1 cellular context compared by ENCODE assay signal in the genomic region with DNA sequence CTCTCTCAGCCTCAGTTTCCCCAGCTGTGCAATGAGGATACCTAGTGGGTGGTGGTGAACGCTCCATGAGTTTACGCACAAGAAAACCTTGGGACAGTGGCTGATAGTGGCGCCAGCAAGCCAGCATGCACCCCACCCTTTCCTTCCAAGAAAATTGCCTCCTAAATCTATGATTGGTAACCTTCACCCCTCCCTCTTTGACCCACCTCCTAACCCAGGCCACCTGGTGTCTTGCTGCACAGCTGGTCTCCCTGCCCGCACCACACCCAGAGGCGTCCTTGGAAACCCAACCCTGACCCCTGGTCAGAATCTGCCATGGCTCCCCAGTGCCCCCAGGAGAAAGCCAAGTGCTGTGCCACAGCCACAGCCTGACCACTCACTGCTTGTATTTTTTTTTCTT.
TF ChIP-seq lines count a peak whose summit lies in the region.

No MANE protein-coding gene starts in this region.

TF ChIP-seq in GM23338, 12 proteins besides CTCF, POLR2A, EP300 and RAD21 (continued from another document):
- TF ChIP-seq, protein P1, sequence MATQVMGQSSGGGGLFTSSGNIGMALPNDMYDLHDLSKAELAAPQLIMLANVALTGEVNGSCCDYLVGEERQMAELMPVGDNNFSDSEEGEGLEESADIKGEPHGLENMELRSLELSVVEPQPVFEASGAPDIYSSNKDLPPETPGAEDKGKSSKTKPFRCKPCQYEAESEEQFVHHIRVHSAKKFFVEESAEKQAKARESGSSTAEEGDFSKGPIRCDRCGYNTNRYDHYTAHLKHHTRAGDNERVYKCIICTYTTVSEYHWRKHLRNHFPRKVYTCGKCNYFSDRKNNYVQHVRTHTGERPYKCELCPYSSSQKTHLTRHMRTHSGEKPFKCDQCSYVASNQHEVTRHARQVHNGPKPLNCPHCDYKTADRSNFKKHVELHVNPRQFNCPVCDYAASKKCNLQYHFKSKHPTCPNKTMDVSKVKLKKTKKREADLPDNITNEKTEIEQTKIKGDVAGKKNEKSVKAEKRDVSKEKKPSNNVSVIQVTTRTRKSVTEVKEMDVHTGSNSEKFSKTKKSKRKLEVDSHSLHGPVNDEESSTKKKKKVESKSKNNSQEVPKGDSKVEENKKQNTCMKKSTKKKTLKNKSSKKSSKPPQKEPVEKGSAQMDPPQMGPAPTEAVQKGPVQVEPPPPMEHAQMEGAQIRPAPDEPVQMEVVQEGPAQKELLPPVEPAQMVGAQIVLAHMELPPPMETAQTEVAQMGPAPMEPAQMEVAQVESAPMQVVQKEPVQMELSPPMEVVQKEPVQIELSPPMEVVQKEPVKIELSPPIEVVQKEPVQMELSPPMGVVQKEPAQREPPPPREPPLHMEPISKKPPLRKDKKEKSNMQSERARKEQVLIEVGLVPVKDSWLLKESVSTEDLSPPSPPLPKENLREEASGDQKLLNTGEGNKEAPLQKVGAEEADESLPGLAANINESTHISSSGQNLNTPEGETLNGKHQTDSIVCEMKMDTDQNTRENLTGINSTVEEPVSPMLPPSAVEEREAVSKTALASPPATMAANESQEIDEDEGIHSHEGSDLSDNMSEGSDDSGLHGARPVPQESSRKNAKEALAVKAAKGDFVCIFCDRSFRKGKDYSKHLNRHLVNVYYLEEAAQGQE (IDR thresholded peaks at IDR 0.05; ENCODE audit: unreplicated experiment) = no peak
- TF ChIP-seq EZH2 (IDR thresholded peaks at IDR 0.05; ENCODE audit: low read depth, unreplicated experiment) = no peak
- TF ChIP-seq STAT1 (IDR thresholded peaks at IDR 0.05; ENCODE audit: unreplicated experiment) = no peak
- TF ChIP-seq JUNB (IDR thresholded peaks at IDR 0.05; ENCODE audit: unreplicated experiment) = no peak
- TF ChIP-seq CREB1 (CRISPR knock-in tag; IDR thresholded peaks at IDR 0.05; ENCODE audit: low read depth) = no peak
- no peak for TF ChIP-seq NANOG (IDR thresholded peaks at IDR 0.05; ENCODE audit: borderline replicate concordance)
- no peak for TF ChIP-seq ZNF114 (CRISPR knock-in tag; IDR thresholded peaks at IDR 0.05)
- TF ChIP-seq POLR2AphosphoS5 (IDR thresholded peaks at IDR 0.05; ENCODE audit: low read depth) = no peak
